In genomic region chr6:133136177-133136896, GRCh38 we compare ENCODE assay signal across 16 cellular contexts.
"Had no signal": no experiment of that assay in that cellular context is flagged by ENCODE, and none has a peak within 500 bp of the region (broad histone marks: within the 10 kb centered on the region; RNA-seq: fewer than 3 reads in every experiment).

No MANE protein-coding gene starts in this region.

- H3K27me3 ChIP-seq: gastroesophageal sphincter, tibial artery had no signal

- H3K4me1 ChIP-seq: tibial artery had no signal

- H3K9me3 Mint-ChIP-seq: activated B cell treated with CpG ODN at 0.5 μM for 24 hours; activated CD4-positive, alpha-beta memory T cell treated with anti-CD3 and anti-CD28 coated beads for 36 hours; activated naive CD8-positive, alpha-beta T cell treated with anti-CD3 and anti-CD28 coated beads for 36 hours had no signal

- H3K36me3 ChIP-seq: gastroesophageal sphincter, tibial artery had no signal

- H3K36me3 Mint-ChIP-seq: activated CD4-positive, alpha-beta memory T cell treated with anti-CD3 and anti-CD28 coated beads for 36 hours; activated naive CD8-positive, alpha-beta T cell treated with anti-CD3 and anti-CD28 coated beads for 36 hours had no signal

- DNase-seq: activated B cell treated with CpG ODN at 0.5 μM for 24 hours; activated CD4-positive, alpha-beta memory T cell treated with anti-CD3 and anti-CD28 coated beads for 36 hours; activated CD4-positive, alpha-beta T cell treated with anti-CD3 and anti-CD28 coated beads for 4 hours; activated naive CD4-positive, alpha-beta T cell treated with Interleukin-2 at 50 U/mL for 16 hours; activated naive CD8-positive, alpha-beta T cell treated with anti-CD3 and anti-CD28 coated beads for 36 hours; activated T-cell treated with anti-CD3 and anti-CD28 coated beads, Interleukin-2, amount 50 U/mL, for 48 hours; head of caudate nucleus; hypothalamus; right cardiac atrium; stimulated activated CD4-positive, alpha-beta T cell treated with anti-CD3 and anti-CD28 coated beads, Interleukin-4, amount 100 ng/mL, for 4 hours; stimulated activated naive CD8-positive, alpha-beta T cell treated with anti-CD3 and anti-CD28 coated beads, Interleukin-15, Interleukin-2, amounts not matched to agents 100 U/mL and 50 U/mL, for 24 hours; T-helper 17 cell; tibial artery had no signal

- H3K27me3 Mint-ChIP-seq: activated B cell treated with CpG ODN at 0.5 μM for 24 hours; activated CD4-positive, alpha-beta memory T cell treated with anti-CD3 and anti-CD28 coated beads for 36 hours; activated naive CD8-positive, alpha-beta T cell treated with anti-CD3 and anti-CD28 coated beads for 36 hours; progenitor cell of endocrine pancreas; T-helper 17 cell had no signal

- H3K4me1 Mint-ChIP-seq: activated B cell treated with CpG ODN at 0.5 μM for 24 hours; activated naive CD8-positive, alpha-beta T cell treated with anti-CD3 and anti-CD28 coated beads for 36 hours; T-helper 17 cell had no signal

- H3K27ac ChIP-seq: epithelial cell of prostate, gastroesophageal sphincter, tibial artery had no signal

- H3K9me3 ChIP-seq: gastroesophageal sphincter, tibial artery had no signal

- H3K4me3 Mint-ChIP-seq: activated B cell treated with CpG ODN at 0.5 μM for 24 hours; activated CD4-positive, alpha-beta memory T cell treated with anti-CD3 and anti-CD28 coated beads for 36 hours; activated naive CD8-positive, alpha-beta T cell treated with anti-CD3 and anti-CD28 coated beads for 36 hours; T-helper 17 cell had no signal

- H3K4me3 ChIP-seq: gastroesophageal sphincter, tibial artery had no signal

- ATAC-seq: gastroesophageal sphincter; right cardiac atrium; stimulated activated naive CD8-positive, alpha-beta T cell treated with anti-CD3 and anti-CD28 coated beads, Interleukin-15, Interleukin-2, amounts not matched to agents 100 U/mL and 50 U/mL, for 24 hours; T-helper 17 cell had no signal

- H3K27ac Mint-ChIP-seq: activated B cell treated with CpG ODN at 0.5 μM for 24 hours; activated CD4-positive, alpha-beta memory T cell treated with anti-CD3 and anti-CD28 coated beads for 36 hours; activated naive CD8-positive, alpha-beta T cell treated with anti-CD3 and anti-CD28 coated beads for 36 hours; progenitor cell of endocrine pancreas; T-helper 17 cell had no signal
